In the genomic region with DNA sequence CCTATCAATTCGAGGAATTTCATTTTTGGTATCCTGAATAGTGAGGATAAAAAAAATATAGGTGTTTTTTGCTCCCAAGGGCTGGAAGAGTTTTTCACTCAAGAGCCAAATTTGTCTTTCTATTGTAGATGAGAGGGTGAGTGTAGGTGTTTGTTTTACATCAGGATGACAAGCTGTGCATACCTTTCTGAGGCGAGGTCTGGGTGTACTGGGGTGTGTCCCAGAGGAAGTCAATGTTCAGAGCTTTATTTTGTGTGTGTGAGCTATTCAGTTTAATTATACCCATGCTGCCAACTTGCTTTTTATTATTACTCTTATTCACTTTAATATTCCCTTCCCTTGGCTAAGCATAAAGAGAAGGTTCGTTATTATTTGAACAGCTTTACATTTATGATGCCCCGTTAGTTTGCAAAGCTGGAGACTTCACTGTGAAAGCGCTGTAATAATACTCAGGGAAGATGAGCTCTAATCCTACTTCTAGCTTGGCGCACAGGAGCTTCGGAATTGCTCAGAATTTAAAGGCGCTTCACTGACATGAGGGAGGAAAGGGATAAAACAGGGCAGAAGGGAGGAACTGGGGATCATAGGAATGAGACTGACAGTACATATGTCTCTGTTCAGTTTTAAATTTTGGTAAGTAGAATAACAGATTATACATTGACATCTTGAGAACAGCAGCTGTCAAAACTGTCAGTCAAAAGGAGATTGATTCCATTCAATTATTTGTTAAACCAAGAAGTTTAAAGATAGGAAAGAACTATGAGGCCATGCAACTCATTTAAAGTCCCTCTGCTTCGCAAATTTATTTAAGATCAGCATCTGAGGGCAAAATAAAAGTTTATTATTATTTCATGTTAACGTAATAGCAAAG, we compare ENCODE assay signal across 18 cellular contexts.
A peak's percentile ranks its signal among the peaks of the same experiment; 100 is the strongest.
DNase-seq lines count a peak whose midpoint lies in the region; ATAC-seq and TF ChIP-seq lines count a peak whose summit lies in the region.
"Had no signal": no experiment of that assay in that cellular context is flagged by ENCODE, and none has a peak within 500 bp of the region (broad histone marks: within the 10 kb centered on the region; RNA-seq: fewer than 3 reads in every experiment).

No MANE protein-coding gene starts in this region.

- TF ChIP-seq POLR2A in prostate gland (IDR thresholded peaks at IDR 0.05), result no peak

- WGBS in prostate gland, result 53% methylated on average over 10 of the region's 10 CpGs
- 81% methylated on average over 10 of the region's 10 CpGs for WGBS in smooth muscle cell (ENCODE audit: low lambda C conversion rate)
- WGBS in endodermal cell (ENCODE audit: insufficient coverage in 1 of 2, insufficient read length in 1 of 2), 2 experiments, result 87 to 89% methylated on average over 7 to 10 of the region's 10 CpGs

- no peak overlapping the region for H3K4me3 Mint-ChIP-seq in Calu3 (ENCODE audit: low read depth, unreplicated experiment)
- H3K4me3 Mint-ChIP-seq in endodermal cell, result no peak overlapping the region
- no peak overlapping the region for H3K4me3 Mint-ChIP-seq in naive thymus-derived CD8-positive, alpha-beta T cell
- H3K4me3 Mint-ChIP-seq: CD8-positive, alpha-beta T cell had no signal

- POLR2A ChIA-PET in naive thymus-derived CD8-positive, alpha-beta T cell (lab: Charles Lee), result no interaction called here

- H3K4me3 ChIP-seq in prostate gland, result no peak overlapping the region
- H3K4me3 ChIP-seq in smooth muscle cell, result no peak overlapping the region
- no peak overlapping the region for H3K4me3 ChIP-seq in endodermal cell (ENCODE audit: low read length)
- H3K4me3 ChIP-seq: HAP-1, right atrium auricular region, SK-N-MC had no signal

- DNase-seq in Calu3 (peak; percentile 60), NCI-H748 treated with DMSO at 0.1 percent for 48 hours (lab: John Stamatoyannopoulos, UW) (peak; percentile 51), foreskin keratinocyte (peak; percentile 76 to 88), prostate gland (ENCODE audit: low spot score) (peak; percentile 43), smooth muscle cell (lab: John Stamatoyannopoulos, UW; ENCODE audit: unreplicated experiment) (no peak), endodermal cell (no peak)
- DNase-seq in stimulated activated CD4-positive, alpha-beta T cell treated with anti-CD3 and anti-CD28 coated beads, Interleukin-4, amount 100 ng/mL, for 4 hours, result no peak
- DNase-seq in naive thymus-derived CD8-positive, alpha-beta T cell, result no peak
- DNase-seq: activated effector memory CD4-positive, alpha-beta T cell treated with Interleukin-2 at 50 U/mL for 16 hours; CD8-positive, alpha-beta T cell; KBM-7; NCI-H524 treated with DMSO at 0.1 percent for 48 hours; OCI-M1; stimulated activated naive CD8-positive, alpha-beta T cell treated with anti-CD3 and anti-CD28 coated beads, Interleukin-15, Interleukin-2, amounts not matched to agents 100 U/mL and 50 U/mL, for 24 hours had no signal

- H3K27ac ChIP-seq in foreskin keratinocyte (peak overlapping the region; percentile 84), prostate gland (no peak overlapping the region), smooth muscle cell (ENCODE audit: low read depth) (no peak overlapping the region), endodermal cell (ENCODE audit: low read depth, low read length) (no peak overlapping the region)
- H3K27ac ChIP-seq: neutrophil, right atrium auricular region, SK-N-MC had no signal

- intact Hi-C loops in Calu3 (cut with micrococcal nuclease; ENCODE audit: unreplicated experiment), result loop anchor here (2.0 kb wide), 1 partner anchor 431 kb away; no protein-coding TSS in a partner anchor
- intact Hi-C loops in prostate gland (cut with DNase I), result no loop called here

- H3K27me3 ChIP-seq in foreskin keratinocyte (no peaks in the 10 kb centered on the region), prostate gland (replicated peaks; ENCODE audit: insufficient read depth) (no peaks in the 10 kb centered on the region), smooth muscle cell (ENCODE audit: low read depth) (no peaks in the 10 kb centered on the region), endodermal cell (ENCODE audit: control insufficient read depth, insufficient read depth, low read length, poor library complexity, severe bottlenecking) (no peaks in the 10 kb centered on the region)
- H3K27me3 ChIP-seq: neutrophil, right atrium auricular region had no signal

- H3F3A ChIP-seq in smooth muscle cell (ENCODE audit: low read depth), result no peaks in the 10 kb centered on the region

- peak overlapping the region; percentile 42 for H3K27ac Mint-ChIP-seq in Calu3 (ENCODE audit: unreplicated experiment)
- no peak overlapping the region for H3K27ac Mint-ChIP-seq in endodermal cell
- H3K27ac Mint-ChIP-seq in naive thymus-derived CD8-positive, alpha-beta T cell, result no peak overlapping the region
- H3K27ac Mint-ChIP-seq: CD8-positive, alpha-beta T cell had no signal

- H3K36me3 Mint-ChIP-seq in Calu3 (ENCODE audit: insufficient read depth, unreplicated experiment), result no peaks in the 10 kb centered on the region
- H3K36me3 Mint-ChIP-seq in endodermal cell (ENCODE audit: low read depth), result no peaks in the 10 kb centered on the region
- peaks cover 0 to 10% (median 8%) of the 10 kb centered on the region in 3 donors for H3K36me3 Mint-ChIP-seq in naive thymus-derived CD8-positive, alpha-beta T cell
- H3K36me3 Mint-ChIP-seq: CD8-positive, alpha-beta T cell had no signal

- CTCF ChIA-PET in Calu3 (lab: Charles Lee), result interaction anchor here (0.5 to 1.8 kb wide), 6 partner anchors 40 to 435 kb away, joined by 3 to 9 read pairs (median 5); no protein-coding TSS in a partner anchor

- no TSS peak for BruUV-seq in Calu3 (replicated peaks; lab: Mats Ljungman, UMichigan)

- no peak for TF ChIP-seq CTCF in Calu3 (IDR thresholded peaks at IDR 0.05; ENCODE audit: unreplicated experiment)
- TF ChIP-seq CTCF in foreskin keratinocyte (conservative IDR thresholded peaks at IDR 0.05), result no peak
- no peak for TF ChIP-seq CTCF in prostate gland (IDR thresholded peaks at IDR 0.05)
- no peak for TF ChIP-seq CTCF in smooth muscle cell (IDR thresholded peaks at IDR 0.05; ENCODE audit: borderline replicate concordance, insufficient read depth, poor library complexity, severe bottlenecking)
- TF ChIP-seq CTCF in endodermal cell (conservative IDR thresholded peaks at IDR 0.05), result no peak

- H4K20me1 ChIP-seq in smooth muscle cell (ENCODE audit: low read depth), result no peaks in the 10 kb centered on the region

- H3K4me2 ChIP-seq in smooth muscle cell, result no peak overlapping the region

- H3K4me1 ChIP-seq in foreskin keratinocyte (peaks cover 20% of the 10 kb centered on the region), prostate gland (replicated peaks) (no peaks in the 10 kb centered on the region), smooth muscle cell (ENCODE audit: low read depth) (no peaks in the 10 kb centered on the region), endodermal cell (ENCODE audit: control insufficient read depth, insufficient read depth, low read length) (no peaks in the 10 kb centered on the region)
- H3K4me1 ChIP-seq: HAP-1, right atrium auricular region had no signal

- no peak overlapping the region for H3K9ac ChIP-seq in smooth muscle cell (ENCODE audit: low read depth)
- no peak overlapping the region for H3K9ac ChIP-seq in endodermal cell (ENCODE audit: extremely low read depth, low read length, poor library complexity, severe bottlenecking)

- H3K79me2 ChIP-seq in smooth muscle cell (ENCODE audit: low read depth), result no peaks in the 10 kb centered on the region

- H3K9me3 Mint-ChIP-seq in Calu3 (ENCODE audit: low read depth, unreplicated experiment) (peaks cover 6% of the 10 kb centered on the region), endodermal cell (no peaks in the 10 kb centered on the region)
- H3K9me3 Mint-ChIP-seq in naive thymus-derived CD8-positive, alpha-beta T cell, result peaks cover 0 to 20% (median 13%) of the 10 kb centered on the region in 9 donors

- H3K27me3 Mint-ChIP-seq in Calu3 (ENCODE audit: unreplicated experiment) (no peaks in the 10 kb centered on the region), endodermal cell (ENCODE audit: insufficient read depth) (no peaks in the 10 kb centered on the region)
- no peaks in the 10 kb centered on the region for H3K27me3 Mint-ChIP-seq in naive thymus-derived CD8-positive, alpha-beta T cell

- H3K36me3 ChIP-seq in prostate gland (no peaks in the 10 kb centered on the region), smooth muscle cell (ENCODE audit: low read depth) (no peaks in the 10 kb centered on the region), endodermal cell (ENCODE audit: control insufficient read depth, insufficient read depth, low read length) (no peaks in the 10 kb centered on the region)
- H3K36me3 ChIP-seq: HAP-1, neutrophil, right atrium auricular region had no signal

- H3K9me3 ChIP-seq in prostate gland, result no peaks in the 10 kb centered on the region
- peaks cover 2% of the 10 kb centered on the region for H3K9me3 ChIP-seq in smooth muscle cell (replicated peaks; ENCODE audit: low read depth)
- H3K9me3 ChIP-seq in endodermal cell (ENCODE audit: control insufficient read depth, low read length), result no peaks in the 10 kb centered on the region
- H3K9me3 ChIP-seq: HAP-1, neutrophil had no signal

- ATAC-seq in foreskin keratinocyte, result peak; percentile 86
- no peak for ATAC-seq in naive thymus-derived CD8-positive, alpha-beta T cell
- ATAC-seq: CD8-positive, alpha-beta T cell; stimulated activated naive CD8-positive, alpha-beta T cell treated with anti-CD3 and anti-CD28 coated beads, Interleukin-15, Interleukin-2, amounts not matched to agents 100 U/mL and 50 U/mL, for 24 hours had no signal

- H2AFZ ChIP-seq in smooth muscle cell (ENCODE audit: low read depth), result no peak overlapping the region

- H3K4me1 Mint-ChIP-seq in Calu3 (ENCODE audit: low read depth, unreplicated experiment) (peaks cover 25% of the 10 kb centered on the region), endodermal cell (peaks cover 5% of the 10 kb centered on the region)
- peaks cover 0 to 2% (median 0%) of the 10 kb centered on the region in 4 donors for H3K4me1 Mint-ChIP-seq in naive thymus-derived CD8-positive, alpha-beta T cell

Comparison
In these comparisons a context has a peak if more than half of its experiments do, and no peak if none do; other contexts are left out.
1. DNase-seq: peak in Calu3 (single experiment), NCI-H748 treated with DMSO at 0.1 percent for 48 hours (single experiment), foreskin keratinocyte (2 of 2) and prostate gland (single experiment); none in stimulated activated CD4-positive, alpha-beta T cell treated with anti-CD3 and anti-CD28 coated beads, Interleukin-4, amount 100 ng/mL, for 4 hours (0 of 2), smooth muscle cell (single experiment), endodermal cell (single experiment) and naive thymus-derived CD8-positive, alpha-beta T cell (0 of 10).